22 cellular contexts compared by ENCODE assay signal in genomic region chr19:54256250-54257115, GRCh38. TPM values are rescaled to one million over a fixed set of nuclear protein-coding genes. Genes with fewer than 3 reads are reported as not detected.
A peak's percentile ranks its signal among the peaks of the same experiment; 100 is the strongest.
DNase-seq lines count a peak whose midpoint lies in the region; ATAC-seq and TF ChIP-seq lines count a peak whose summit lies in the region.
"Had no signal": no experiment of that assay in that cellular context is flagged by ENCODE, and none has a peak within 500 bp of the region (broad histone marks: within the 10 kb centered on the region; RNA-seq: fewer than 3 reads in every experiment).

No MANE protein-coding gene starts in this region.

- no peak for ATAC-seq in activated T-cell treated with anti-CD3 and anti-CD28 coated beads, Interleukin-2, amount 50 U/mL, for 4 hours
- ATAC-seq in left lobe of liver (peak; percentile 16), sciatic nerve (peak; percentile 13)
- ATAC-seq: HCT116 had no signal

- H3K27me3 ChIP-seq in H7 (ENCODE audit: control insufficient read depth, insufficient read depth, low read length) (no peaks in the 10 kb centered on the region; the same call in 1 of the 2 replicates), uterus (no peaks in the 10 kb centered on the region)

- H3K27ac ChIP-seq in uterus: no peak overlapping the region

- no peaks in the 10 kb centered on the region for H3K4me1 Mint-ChIP-seq in activated T-cell treated with anti-CD3 and anti-CD28 coated beads, Interleukin-2, amount 50 U/mL, for 4 hours (ENCODE audit: low read depth)

- no peaks in the 10 kb centered on the region for H3K36me3 Mint-ChIP-seq in activated T-cell treated with anti-CD3 and anti-CD28 coated beads, Interleukin-2, amount 50 U/mL, for 4 hours (ENCODE audit: insufficient read depth)

- intact Hi-C loops in sciatic nerve (cut with DNase I): no loop called here
- intact Hi-C loops in uterus (cut with DNase I; ENCODE audit: low total_unique reads): no loop called here

- no peaks in the 10 kb centered on the region for H3K4me1 ChIP-seq in uterus

- no peak for TF ChIP-seq POLR2A in uterus (IDR thresholded peaks at IDR 0.05)

- no peak for TF ChIP-seq CTCF in uterus (IDR thresholded peaks at IDR 0.05)

- H3K9me3 ChIP-seq in uterus: no peaks in the 10 kb centered on the region

- H3K4me3 ChIP-seq in H7 (ENCODE audit: insufficient read depth, low read depth, low read length) (no peak overlapping the region), uterus (no peak overlapping the region)

- peaks cover 10% of the 10 kb centered on the region for H3K27me3 Mint-ChIP-seq in activated T-cell treated with anti-CD3 and anti-CD28 coated beads, Interleukin-2, amount 50 U/mL, for 4 hours (ENCODE audit: low read depth)

- H3K4me3 Mint-ChIP-seq in activated T-cell treated with anti-CD3 and anti-CD28 coated beads, Interleukin-2, amount 50 U/mL, for 4 hours: no peak overlapping the region

- peak; percentile 12 to 16 for DNase-seq in activated T-cell treated with anti-CD3 and anti-CD28 coated beads, Interleukin-2, amount 50 U/mL, for 48 hours
- DNase-seq in activated T-cell treated with anti-CD3 and anti-CD28 coated beads, Interleukin-2, amount 50 U/mL, for 4 hours: no peak
- DNase-seq in H7 (peak; percentile 33), left lobe of liver (ENCODE audit: low spot score) (peak; percentile 43), sciatic nerve (ENCODE audit: low spot score) (no peak), uterus (no peak), NCI-H2171 treated with DMSO at 0.1 percent for 48 hours (lab: John Stamatoyannopoulos, UW) (no peak), T-helper 2 cell (no peak)
- DNase-seq: 8988T, C1 segment of cervical spinal cord, DMS79 treated with DMSO at 0.1 percent for 48 hours, NCI-H1417 treated with DMSO at 0.1 percent for 48 hours, NCI-H1930, NCI-H2171, NCI-H446 treated with DMSO at 0.1 percent for 48 hours, NCI-H748 treated with DMSO at 0.1 percent for 48 hours, OCI-M1 had no signal

- H3K36me3 ChIP-seq in H7 (replicated peaks; ENCODE audit: control insufficient read depth, insufficient read depth, low read length): no peaks in the 10 kb centered on the region
- H3K36me3 ChIP-seq in uterus: no peaks in the 10 kb centered on the region

- no peaks in the 10 kb centered on the region for H3K9me3 Mint-ChIP-seq in activated T-cell treated with anti-CD3 and anti-CD28 coated beads, Interleukin-2, amount 50 U/mL, for 4 hours

RNA-seq across cellular contexts. Expression of gene LILRB5, which starts 0.6 kb away (rescaled TPM):
- total RNA-seq in activated T-cell treated with anti-CD3 and anti-CD28 coated beads, Interleukin-2, amount 50 U/mL, for 4 hours: not detected
- total RNA-seq in H7 (2014; rRNA removed; shearing (Covaris generic)): not detected in 2 replicates
- total RNA-seq in left lobe of liver (8.7 TPM), sciatic nerve (24.1 TPM), uterus (1 to 10 TPM in 3 of 4 donors, not detected in 1; 3.2 to 3.7 (median 3.7) TPM)
- total RNA-seq: G401, HT1080, LHCN-M2, RPMI7951 had no signal

RNA-seq across cellular contexts. Expression of gene LILRA6, which starts 13.9 kb away (rescaled TPM):
- not detected for total RNA-seq in activated T-cell treated with anti-CD3 and anti-CD28 coated beads, Interleukin-2, amount 50 U/mL, for 4 hours
- total RNA-seq in H7 (2014; rRNA removed; shearing (Covaris generic)): not detected in 2 replicates
- total RNA-seq in left lobe of liver (0.75 TPM), sciatic nerve (11.4 TPM), uterus (1 to 10 TPM in 2 of 4 donors, not detected in 2; 1.0 to 1.7 TPM)
- total RNA-seq: G401, HT1080, LHCN-M2, RPMI7951 had no signal

RNA-seq across cellular contexts. Expression of gene LILRB2, which starts 24.4 kb away (rescaled TPM):
- total RNA-seq in activated T-cell treated with anti-CD3 and anti-CD28 coated beads, Interleukin-2, amount 50 U/mL, for 4 hours: not detected
- total RNA-seq in H7 (2014; rRNA removed; shearing (Covaris generic)): not detected in 2 replicates
- total RNA-seq in left lobe of liver (1.7 TPM), sciatic nerve (12.9 TPM), uterus (1 to 10 TPM in 3 of 4 donors, under 1 TPM in 1; 0.41 to 4.2 (median 1.7) TPM)
- total RNA-seq: G401, HT1080, LHCN-M2, RPMI7951 had no signal

RNA-seq across cellular contexts. Expression of gene LILRB3, which starts 33.7 kb away (rescaled TPM):
- total RNA-seq in activated T-cell treated with anti-CD3 and anti-CD28 coated beads, Interleukin-2, amount 50 U/mL, for 4 hours: not detected
- not detected in 2 replicates for total RNA-seq in H7 (2014; rRNA removed; shearing (Covaris generic))
- total RNA-seq in left lobe of liver (1.2 TPM), sciatic nerve (23.9 TPM), uterus (1 to 10 TPM in 2 of 4 donors, not detected in 2; 3.0 to 5.3 TPM)
- total RNA-seq: HT1080, LHCN-M2, RPMI7951 had no signal

RNA-seq across cellular contexts. Expression of gene RPS9, which starts 55.8 kb away (rescaled TPM):
- total RNA-seq in activated T-cell treated with anti-CD3 and anti-CD28 coated beads, Interleukin-2, amount 50 U/mL, for 4 hours: 1,000 to 10,000 TPM; 2,430 to 2,508 (median 2,489) TPM
- 3,283 and 3,663 TPM in 2 replicates for total RNA-seq in H7 (2014; rRNA removed; shearing (Covaris generic))
- total RNA-seq in left lobe of liver (482 TPM), sciatic nerve (1,121 TPM), uterus (1,000 to 10,000 TPM; 1,240 to 3,586 (median 2,088) TPM)

Comparison
In these comparisons a context has a peak if more than half of its experiments do, and no peak if none do; other contexts are left out.
1. DNase-seq: peak in activated T-cell treated with anti-CD3 and anti-CD28 coated beads, Interleukin-2, amount 50 U/mL, for 48 hours (2 of 2), H7 (single experiment) and left lobe of liver (single experiment); none in activated T-cell treated with anti-CD3 and anti-CD28 coated beads, Interleukin-2, amount 50 U/mL, for 4 hours (single experiment), sciatic nerve (single experiment), uterus (0 of 2), NCI-H2171 treated with DMSO at 0.1 percent for 48 hours (single experiment) and T-helper 2 cell (0 of 5).
2. ATAC-seq: peak in left lobe of liver (single experiment) and sciatic nerve (single experiment); none in activated T-cell treated with anti-CD3 and anti-CD28 coated beads, Interleukin-2, amount 50 U/mL, for 4 hours (0 of 2).